ENCODE assay signal across 8 cellular contexts in the genomic region with DNA sequence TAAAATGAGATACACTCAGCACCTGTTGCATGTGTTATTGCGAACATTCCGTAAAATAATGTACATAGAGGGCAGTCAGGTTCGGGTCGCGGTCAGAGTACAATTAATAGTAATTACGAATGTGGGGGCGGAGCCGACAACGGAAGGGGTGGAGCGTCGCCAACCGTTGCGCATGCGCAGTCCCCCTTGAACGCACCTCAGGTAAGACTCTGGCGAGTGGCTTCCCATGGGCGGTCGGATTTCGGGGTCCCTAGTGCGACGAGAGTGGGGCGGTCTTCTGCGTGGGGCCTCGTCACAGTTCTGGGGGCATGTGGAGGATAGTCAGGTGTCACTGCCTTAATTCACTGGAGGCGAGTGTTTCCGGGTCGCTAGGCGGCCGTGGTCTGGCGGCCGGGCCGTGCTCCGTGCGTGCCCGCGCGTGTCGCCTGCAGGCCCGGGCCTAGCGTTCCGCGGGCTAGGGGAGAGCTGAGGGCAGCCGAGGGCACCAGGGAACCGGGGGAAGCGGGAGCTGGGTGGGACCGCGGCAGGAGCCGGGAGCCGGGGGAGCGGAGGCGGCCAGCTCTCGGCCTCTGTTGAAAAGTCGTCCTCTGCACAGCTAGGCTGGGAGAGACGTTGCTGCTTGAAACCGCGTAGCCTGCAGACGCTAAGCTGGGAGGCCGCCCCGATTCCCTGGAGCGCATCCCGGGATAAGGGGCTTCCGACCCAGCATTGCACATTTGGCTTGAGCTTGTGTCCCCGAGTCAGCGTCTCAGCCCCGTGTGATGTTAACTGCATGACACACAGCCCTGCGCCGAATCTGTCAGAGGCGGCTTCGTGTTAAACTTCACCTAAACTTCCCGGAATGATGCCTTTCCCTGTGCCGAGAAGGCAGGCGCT. TPM values are rescaled to one million over a fixed set of nuclear protein-coding genes. Genes with fewer than 3 reads are reported as not detected.
A peak's percentile ranks its signal among the peaks of the same experiment; 100 is the strongest.
DNase-seq lines count a peak whose midpoint lies in the region; ATAC-seq lines count a peak whose summit lies in the region.

TSS of gene CEBPZOS (plus strand) at position 177 of the 876 bp plus-strand sequence. CDS start 3,209 bp downstream, outside the sequence.

- DNase-seq in CD8-positive, alpha-beta memory T cell, result peak; percentile 86 to 95 (median 89)
- DNase-seq in HS-5 (ENCODE audit: low read depth), result peak; percentile 56
- DNase-seq in NK-92 (lab: John Stamatoyannopoulos, UW; ENCODE audit: unreplicated experiment), result peak; percentile 64
- DNase-seq in activated CD8-positive, alpha-beta memory T cell treated with anti-CD3 and anti-CD28 coated beads for 1 hour (ENCODE audit: extremely low read depth in 1 of 2, low read depth in 1 of 2), result peak; percentile 80 to 83
- DNase-seq in effector CD8-positive, alpha-beta T cell (lab: John Stamatoyannopoulos, UW), result peak; percentile 90
- DNase-seq in medulla oblongata (ENCODE audit: extremely low spot score), result peak; percentile 83
- DNase-seq in stimulated activated CD8-positive, alpha-beta memory T cell treated with anti-CD3 and anti-CD28 coated beads, Interleukin-15, amount 100 ng/mL, for 4 hours (ENCODE audit: low read depth in 2 of 2), result peak; percentile 73 to 77

- H3K4me3 ChIP-seq in CD8-positive, alpha-beta memory T cell (ENCODE audit: low read length), result peak within 1 kb of the TSS; percentile 82

- peaks cover 26% of the 10 kb centered on the region for H3K4me1 ChIP-seq in CD8-positive, alpha-beta memory T cell (ENCODE audit: insufficient read depth, low read length)

- H3K27me3 ChIP-seq in CD8-positive, alpha-beta memory T cell (ENCODE audit: insufficient read depth, low read length, poor library complexity, severe bottlenecking), result no peaks in the 10 kb centered on the region

- H3K4me1 Mint-ChIP-seq in CD8-positive, alpha-beta memory T cell, result peaks cover 35 to 45% (median 41%) of the 10 kb centered on the region in 3 donors

- peak within 1 kb of the TSS; percentile 82 for H3K27ac ChIP-seq in CD8-positive, alpha-beta memory T cell (ENCODE audit: low read depth, low read length)

- peaks cover 0 to 2% of the 10 kb centered on the region in 2 donors for H3K27me3 Mint-ChIP-seq in CD8-positive, alpha-beta memory T cell

- H3K9me3 ChIP-seq in CD8-positive, alpha-beta memory T cell (ENCODE audit: low read length), result no peaks in the 10 kb centered on the region

- H3K36me3 ChIP-seq in CD8-positive, alpha-beta memory T cell (ENCODE audit: insufficient read depth, low read length), result no peaks in the 10 kb centered on the region

- POLR2A ChIA-PET in CD8-positive, alpha-beta memory T cell (lab: Charles Lee), result interaction anchor here (0.6 to 1.3 kb wide), 2 partner anchors 35 to 39 kb away, joined by 3 to 6 read pairs; partner anchors contain the start of genes CEBPZ and NDUFAF7

- peak within 1 kb of the TSS; percentile 89 to 99 (median 95) for H3K4me3 Mint-ChIP-seq in CD8-positive, alpha-beta memory T cell

- CTCF ChIA-PET in CD8-positive, alpha-beta memory T cell (lab: Charles Lee), result interaction anchor here (1.0 to 1.3 kb wide), 3 partner anchors 20 to 35 kb away, joined by 4 to 5 read pairs (median 5); partner anchors contain the start of genes CEBPZ and NDUFAF7

- no peaks in the 10 kb centered on the region for H3K9me3 Mint-ChIP-seq in CD8-positive, alpha-beta memory T cell

- peak; percentile 74 for ATAC-seq in GM19467 (IDR thresholded peaks at IDR 0.05; ENCODE audit: unreplicated experiment)

- peak within 1 kb of the TSS; percentile 78 to 100 (median 98) for H3K27ac Mint-ChIP-seq in CD8-positive, alpha-beta memory T cell

- H3K36me3 Mint-ChIP-seq in CD8-positive, alpha-beta memory T cell, result peaks cover 0 to 27% (median 0%) of the 10 kb centered on the region in 3 donors

RNA-seq across cellular contexts. Expression of gene CEBPZOS, which starts in this region (rescaled TPM):
- 10 to 100 TPM; 33.7 to 35.0 TPM for total RNA-seq in CD8-positive, alpha-beta memory T cell
- polyA plus RNA-seq in CD8-positive, alpha-beta memory T cell, result 43.6 TPM

Comparison
In these comparisons a context has a peak if more than half of its experiments do, and no peak if none do; other contexts are left out.
1. Peak in every context shown above with its lines: DNase-seq, ATAC-seq, H3K4me3 ChIP-seq and H3K27ac ChIP-seq.